In the genomic region with DNA sequence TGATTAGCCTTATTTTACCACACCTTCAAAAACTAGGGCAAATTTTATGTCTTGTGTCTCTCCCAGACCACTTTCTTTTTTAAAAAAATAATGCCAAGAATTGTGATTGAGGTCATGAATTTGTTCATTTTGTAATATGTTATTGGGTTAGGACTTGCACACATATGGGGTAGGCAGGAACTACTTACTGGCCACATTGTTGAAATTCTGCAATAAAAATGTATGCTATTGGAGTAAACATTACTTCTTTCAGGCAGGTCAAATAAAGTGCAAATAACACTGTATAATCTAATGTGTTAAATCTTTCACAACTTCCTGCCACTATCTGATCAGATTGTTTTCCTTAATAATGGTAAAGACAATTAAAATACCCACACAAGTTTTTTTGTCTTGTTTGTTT, we compare ENCODE assay signal across 26 cellular contexts.
"Had no signal": no experiment of that assay in that cellular context is flagged by ENCODE, and none has a peak within 500 bp of the region (broad histone marks: within the 10 kb centered on the region; RNA-seq: fewer than 3 reads in every experiment).

No MANE protein-coding gene starts in this region.

- H3K27me3 ChIP-seq: breast epithelium, Peyer's patch, SJCRH30 had no signal

- ATAC-seq: activated CD4-positive, alpha-beta T cell treated with anti-CD3 and anti-CD28 coated beads for 36 hours; activated T-helper 17 cell treated with anti-CD3 and anti-CD28 coated beads, Interleukin-2, amount 50 U/mL, for 72 hours had no signal

- H3K27ac ChIP-seq: breast epithelium, KMS-11, Peyer's patch, RWPE1, SJCRH30, WERI-Rb-1 had no signal

- H3K4me3 ChIP-seq: breast epithelium, Peyer's patch, SJCRH30 had no signal

- DNase-seq: activated CD4-positive, alpha-beta memory T cell treated with anti-CD3 and anti-CD28 coated beads, Interleukin-2, amount 10 ng/mL, durations not matched to agents 7 days and 5 days; activated CD4-positive, alpha-beta T cell treated with anti-CD3 and anti-CD28 coated beads for 36 hours; activated CD4-positive, alpha-beta T cell treated with anti-CD3 and anti-CD28 coated beads, Interleukin-2, amount 50 U/mL, for 1 hour; activated gamma-delta T cell; activated naive CD4-positive, alpha-beta T cell treated with anti-CD3 and anti-CD28 coated beads for 36 hours; activated T-cell treated with anti-CD3 and anti-CD28 coated beads for 4 hours; activated T-cell treated with anti-CD3 and anti-CD28 coated beads, Interleukin-2, amount 50 U/mL, for 48 hours; anterior cingulate cortex; NCI-H1092; NCI-H1417; NCI-H1930; NCI-H2107; NCI-H2171 treated with DMSO at 0.1 percent for 48 hours; NCI-H226; NCI-H526; NCI-H774; Peyer's patch; Right ventricle myocardium superior; SJCRH30; SK-N-SH; T-helper 1 cell; WERI-Rb-1 had no signal
